8 cellular contexts compared by ENCODE assay signal in genomic region chr11:61890536-61891330, GRCh38. TPM values are rescaled to one million over a fixed set of nuclear protein-coding genes. Genes with fewer than 3 reads are reported as not detected.
DNase-seq lines count a peak whose midpoint lies in the region; ATAC-seq and TF ChIP-seq lines count a peak whose summit lies in the region.

No MANE protein-coding gene starts in this region.

- no peaks in the 10 kb centered on the region for H3K9me2 ChIP-seq in PC-9 (ENCODE audit: insufficient read depth)

- peaks cover 30% of the 10 kb centered on the region for H3F3A ChIP-seq in PC-9 (ENCODE audit: insufficient read depth, low read depth)

- peak overlapping the region; percentile 93 for H2AFZ ChIP-seq in PC-9

- H3K36me3 ChIP-seq in PC-9 (ENCODE audit: low read depth), result no peaks in the 10 kb centered on the region
- H3K36me3 ChIP-seq in adrenal gland (replicated peaks in 1 of 2), result no peaks in the 10 kb centered on the region
- H3K36me3 ChIP-seq in left ventricle myocardium inferior, result no peaks in the 10 kb centered on the region
- no peaks in the 10 kb centered on the region for H3K36me3 ChIP-seq in prostate gland

- peaks cover 12% of the 10 kb centered on the region for H3K4me1 ChIP-seq in PC-9 (replicated peaks; ENCODE audit: insufficient read depth)
- H3K4me1 ChIP-seq in adrenal gland (replicated peaks in 1 of 2), result peaks cover 18 to 38% of the 10 kb centered on the region in 2 donors
- H3K4me1 ChIP-seq in left ventricle myocardium inferior, result peaks cover 59% of the 10 kb centered on the region
- peaks cover 9% of the 10 kb centered on the region for H3K4me1 ChIP-seq in prostate gland (replicated peaks)

- H3K27me3 ChIP-seq in PC-9 (ENCODE audit: insufficient read depth, low read depth) (no peaks in the 10 kb centered on the region), adrenal gland (no peaks in the 10 kb centered on the region), left ventricle myocardium inferior (ENCODE audit: low read depth) (no peaks in the 10 kb centered on the region), prostate gland (replicated peaks; ENCODE audit: insufficient read depth) (no peaks in the 10 kb centered on the region)

- H4K20me1 ChIP-seq in PC-9 (ENCODE audit: insufficient read depth), result no peaks in the 10 kb centered on the region; the same call in 1 of the 2 replicates

- POLR2A ChIA-PET in PC-9 (lab: Charles Lee; ENCODE audit: unreplicated experiment), result interaction anchor here (0.7 kb wide), 1 partner anchor 12 kb away, joined by 3 read pairs; no protein-coding TSS in a partner anchor

- no peak overlapping the region for H3K27ac ChIP-seq in PC-9
- H3K27ac ChIP-seq in adrenal gland, result peak overlapping the region in 4 of 5 donors; percentile 71 to 92 (median 76)
- peak overlapping the region; percentile 98 for H3K27ac ChIP-seq in left ventricle myocardium inferior (replicated peaks)
- peak overlapping the region; percentile 70 to 72 for H3K27ac ChIP-seq in prostate gland

- H3K9me3 ChIP-seq in PC-9 (ENCODE audit: insufficient read depth, low read depth) (no peaks in the 10 kb centered on the region), adrenal gland (replicated peaks in 1 of 3) (no peaks in the 10 kb centered on the region), left ventricle myocardium inferior (replicated peaks) (no peaks in the 10 kb centered on the region), prostate gland (no peaks in the 10 kb centered on the region)

- peak; percentile 33 for ATAC-seq in HG03045 (IDR thresholded peaks at IDR 0.05; ENCODE audit: unreplicated experiment)

- peak; percentile 32; the same call in 1 of the 2 replicates for TF ChIP-seq CTCF in PC-9 (conservative IDR thresholded peaks at IDR 0.05)
- TF ChIP-seq CTCF in adrenal gland (IDR thresholded peaks at IDR 0.05), result no peak
- TF ChIP-seq CTCF in left ventricle myocardium inferior (IDR thresholded peaks at IDR 0.05; ENCODE audit: borderline replicate concordance), result peak; percentile 25
- TF ChIP-seq CTCF in prostate gland (IDR thresholded peaks at IDR 0.05), result peak in 1 of 4 experiments; percentile 14

- DNase-seq in activated T-cell treated with anti-CD3 and anti-CD28 coated beads, Interleukin-2, amount 50 U/mL, for 1 hour, result peak; percentile 45
- DNase-seq in activated T-cell treated with anti-CD3 and anti-CD28 coated beads for 4 hours (no peak), PC-9 (peak; percentile 64 to 69), adrenal gland (peak; percentile 81 to 94 (median 90)), left ventricle myocardium inferior (peak; percentile 50), prostate gland (ENCODE audit: low spot score) (no peak), inferior parietal cortex (ENCODE audit: extremely low spot score) (no peak)

- TF ChIP-seq POLR2A in adrenal gland (IDR thresholded peaks at IDR 0.05), result peak in 1 of 2 donors; percentile 32
- TF ChIP-seq POLR2A in prostate gland (IDR thresholded peaks at IDR 0.05), result no peak

- H3K79me2 ChIP-seq in PC-9 (ENCODE audit: low read depth), result no peaks in the 10 kb centered on the region

- peak overlapping the region; percentile 98 for H3K4me2 ChIP-seq in PC-9

- intact Hi-C loops in PC-9 (cut with micrococcal nuclease; ENCODE audit: unreplicated experiment) (loop anchor here (1.0 kb wide), 1 partner anchor 74 kb away; no protein-coding TSS in a partner anchor), adrenal gland (cut with DNase I) (no loop called here), left ventricle myocardium inferior (cut with micrococcal nuclease) (loop anchor here (10.0 kb wide), 1 partner anchor 96 kb away; the partner anchor contains the start of genes FEN1 and TMEM258), prostate gland (cut with DNase I) (loop anchor here (2.0 kb wide), 1 partner anchor 94 kb away; no protein-coding TSS in a partner anchor)

- H3K4me3 ChIP-seq in PC-9, result peak overlapping the region; percentile 94
- H3K4me3 ChIP-seq in adrenal gland, result peak overlapping the region; percentile 26 to 66 (median 54)
- peak overlapping the region; percentile 98 for H3K4me3 ChIP-seq in left ventricle myocardium inferior
- peak overlapping the region; percentile 73 to 85 for H3K4me3 ChIP-seq in prostate gland

- CTCF ChIA-PET in PC-9 (lab: Charles Lee), result interaction anchor here (0.6 kb wide), 1 partner anchor 829 kb away, joined by 3 read pairs; no protein-coding TSS in a partner anchor

- BruUV-seq in PC-9 (replicated peaks; lab: Mats Ljungman, UMichigan), result no TSS peak

- 1 to 2% methylated on average over 35 to 38 of the region's 38 CpGs; no CpG with 5 or more reads in 2 of the 4 donors for WGBS in adrenal gland, 4 donors
- WGBS in prostate gland, result 1% methylated on average over 20 of the region's 38 CpGs

RNA-seq across cellular contexts. Expression of gene FADS3, which starts 0.6 kb away (rescaled TPM):
- total RNA-seq in PC-9 (2021) (74.0 and 75.5 TPM in 2 replicates), adrenal gland (100 to 1,000 TPM in 6 of 8 donors, 10 to 100 TPM in 2; 74.5 to 145 (median 112) TPM), left ventricle myocardium inferior (65.5 TPM), prostate gland (10 to 100 TPM; 18.5 to 74.9 TPM)
- 100 to 1,000 TPM in 2 of 3 donors, 10 to 100 TPM in 1; 98.2 to 175 (median 103) TPM for polyA plus RNA-seq in adrenal gland

RNA-seq across cellular contexts. Expression of gene RAB3IL1, which starts 26.6 kb away (rescaled TPM):
- total RNA-seq in PC-9 (2021), result 4.4 and 10.4 TPM in 2 replicates
- 10 to 100 TPM; 10.9 to 23.7 (median 20.1) TPM for total RNA-seq in adrenal gland
- 10 to 100 TPM in 2 of 3 donors, 1 to 10 TPM in 1; 2.7 to 17.4 (median 15.5) TPM for polyA plus RNA-seq in adrenal gland
- 9.5 TPM for total RNA-seq in left ventricle myocardium inferior
- total RNA-seq in prostate gland, result 10 to 100 TPM in 1 of 2 donors, 1 to 10 TPM in 1; 3.5 to 53.0 TPM

RNA-seq across cellular contexts. Expression of gene BEST1, which starts 59.4 kb away (rescaled TPM):
- total RNA-seq in PC-9 (2021) (0.81 and 1.2 TPM in 2 replicates), adrenal gland (1 to 10 TPM; 2.4 to 5.2 (median 3.9) TPM), left ventricle myocardium inferior (0.58 TPM), prostate gland (10 to 100 TPM in 1 of 2 donors, 1 to 10 TPM in 1; 1.5 to 18.0 TPM)
- 1 to 10 TPM; 1.4 to 6.8 (median 4.8) TPM for polyA plus RNA-seq in adrenal gland

Comparison
In these comparisons a context has a peak if more than half of its experiments do, and no peak if none do; other contexts are left out.
1. DNase-seq: peak in activated T-cell treated with anti-CD3 and anti-CD28 coated beads, Interleukin-2, amount 50 U/mL, for 1 hour (single experiment), PC-9 (2 of 2), adrenal gland (7 of 7) and left ventricle myocardium inferior (single experiment); none in activated T-cell treated with anti-CD3 and anti-CD28 coated beads for 4 hours (single experiment), prostate gland (single experiment) and inferior parietal cortex (single experiment).
2. CTCF ChIP-seq: peak in PC-9 (single experiment) and left ventricle myocardium inferior (single experiment); none in adrenal gland (0 of 6).
3. intact Hi-C loops: an anchor here in PC-9 (1.0 kb wide), left ventricle myocardium inferior (10.0 kb wide) and prostate gland (2.0 kb wide); none called in adrenal gland.
4. Peak in every context shown above with its lines, with median percentiles within 50 percentile points of each other: H3K4me3 ChIP-seq.